1 cellular context compared by ENCODE assay signal in genomic region chr5:164934039-164934438, GRCh38.
TF ChIP-seq lines count a peak whose summit lies in the region.

No MANE protein-coding gene starts in this region.

TF ChIP-seq in GM12878, 131 proteins besides CTCF, POLR2A, EP300 and RAD21 (continued from another document):
- TF ChIP-seq PKNOX1 (IDR thresholded peaks at IDR 0.05) (no peak), MEF2B (IDR thresholded peaks at IDR 0.05; ENCODE audit: partially characterized antibody, poor library complexity, severe bottlenecking) (no peak), SMARCA5 (IDR thresholded peaks at IDR 0.05) (no peak), HDAC6 (IDR thresholded peaks at IDR 0.05; ENCODE audit: unreplicated experiment) (no peak)
TF ChIP-seq in GM12878: peak in this region for 0.
